ENCODE assay signal across 26 cellular contexts in the genomic region with DNA sequence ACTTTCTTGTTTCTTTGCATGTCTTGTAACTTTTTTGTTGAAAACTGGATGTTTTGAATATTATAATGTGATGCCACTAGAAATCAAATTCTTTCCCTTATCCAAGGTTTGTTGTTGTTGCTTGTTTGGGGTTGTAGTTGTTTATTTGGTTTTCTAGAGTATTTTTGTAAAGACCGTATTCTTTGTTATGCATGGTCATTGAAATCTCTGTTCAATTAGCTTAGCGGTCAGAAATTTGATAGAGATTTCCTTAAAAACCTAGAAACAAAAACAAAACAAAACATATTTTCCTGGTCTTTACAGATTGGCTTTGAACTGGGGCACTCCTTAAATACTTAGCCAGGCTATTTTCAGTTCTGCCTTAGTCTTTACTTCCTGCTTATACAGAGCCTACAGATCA. TPM values are rescaled to one million over a fixed set of nuclear protein-coding genes. Genes with fewer than 3 reads are reported as not detected.
"Had no signal": no experiment of that assay in that cellular context is flagged by ENCODE, and none has a peak within 500 bp of the region (broad histone marks: within the 10 kb centered on the region; RNA-seq: fewer than 3 reads in every experiment).

No MANE protein-coding gene starts in this region.

- H3K27ac ChIP-seq: KMS-11, SJCRH30 had no signal

- H3K27me3 ChIP-seq: SJCRH30 had no signal

- H3K9me3 ChIP-seq: SJCRH30 had no signal

- H3K4me2 ChIP-seq: KMS-11 had no signal

- H3K9ac ChIP-seq: KMS-11 had no signal

- ATAC-seq: Panc1, PC-3, Right ventricle myocardium inferior, SK-N-SH treated with all-trans-retinoic acid at 6 μM for 48 hours had no signal

- H3K4me3 ChIP-seq: SJCRH30 had no signal

- DNase-seq: IMR-90, Kasumi-1, MM.1S, NCI-H1092 treated with DMSO at 0.1 percent for 48 hours, NCI-H1436, NCI-H187, NCI-H2029, NCI-H2081 treated with DMSO at 0.1 percent for 48 hours, NCI-H2171, NCI-H226, NCI-H446, NCI-H510A, NCI-H524 treated with DMSO at 0.1 percent for 48 hours, NCI-H69, NCI-H774, PC-3, SHP77 treated with DMSO at 0.1 percent for 48 hours, SJCRH30, T-helper 1 cell had no signal

- H3K36me3 ChIP-seq: SJCRH30 had no signal

RNA-seq across cellular contexts. Expression of a gene that starts 21.9 kb away (rescaled TPM):
- total RNA-seq: IMR-90, SJCRH30 had no signal
- polyA plus RNA-seq: IMR-90 had no signal

RNA-seq across cellular contexts. Expression of a gene that starts 41.0 kb away (rescaled TPM):
- total RNA-seq: HT-29, IMR-90, M059J, OCI-LY7, Right ventricle myocardium inferior, SJCRH30 had no signal
- polyA plus RNA-seq: IMR-90 had no signal
